In the genomic region with DNA sequence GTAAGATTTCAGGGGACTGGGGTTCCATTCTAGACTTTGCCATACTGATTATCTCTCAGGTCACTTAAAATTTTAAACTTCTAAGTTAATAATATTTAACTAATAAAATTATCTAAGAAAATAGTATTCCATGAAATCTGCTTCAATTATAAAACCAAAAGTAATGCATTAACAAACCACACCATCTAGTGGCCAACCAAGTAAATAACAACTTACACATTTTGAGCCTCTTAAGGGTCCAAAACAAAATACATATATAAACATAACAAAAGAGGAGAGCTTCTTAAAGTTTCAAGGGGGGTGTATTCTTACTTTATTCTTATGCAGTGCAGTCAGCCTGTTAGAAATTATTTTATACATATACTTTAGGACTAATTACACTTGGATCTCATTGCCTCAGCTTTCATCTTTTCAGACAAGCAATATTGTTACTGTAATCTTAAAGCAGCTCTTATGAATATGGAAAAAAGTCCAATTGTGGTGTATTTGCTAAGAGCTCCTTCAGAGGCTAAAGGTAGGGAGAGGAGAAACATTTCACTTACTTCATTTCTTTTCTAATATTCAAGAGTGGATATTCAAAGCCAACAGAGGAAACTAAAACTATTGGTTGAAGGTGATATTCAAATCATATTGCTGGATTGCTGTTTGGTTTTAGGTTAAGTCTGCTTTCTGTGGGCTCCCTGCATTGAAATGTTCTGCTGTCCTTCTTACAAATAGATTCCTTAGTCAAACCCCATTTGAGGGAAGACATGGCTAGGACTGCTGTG, we compare ENCODE assay signal across 8 cellular contexts.
A peak's percentile ranks its signal among the peaks of the same experiment; 100 is the strongest.
DNase-seq lines count a peak whose midpoint lies in the region; ATAC-seq and TF ChIP-seq lines count a peak whose summit lies in the region.

No MANE protein-coding gene starts in this region.

- H3K4me2 ChIP-seq in PC-9 (no peak overlapping the region), osteoblast (ENCODE audit: insufficient read depth, low read length) (no peak overlapping the region)

- POLR2A ChIA-PET in PC-9 (lab: Charles Lee; ENCODE audit: unreplicated experiment), result no interaction called here

- H3K4me3 ChIP-seq in PC-9 (no peak overlapping the region), osteoblast (ENCODE audit: insufficient read depth, low read length) (no peak overlapping the region)

- H3K9me3 ChIP-seq in PC-9 (ENCODE audit: insufficient read depth, low read depth), result no peaks in the 10 kb centered on the region
- H3K9me3 ChIP-seq in osteoblast (ENCODE audit: low read depth, low read length), result no peaks in the 10 kb centered on the region

- H3K4me1 Mint-ChIP-seq in endothelial cell (ENCODE audit: unreplicated experiment), result no peaks in the 10 kb centered on the region

- H2AFZ ChIP-seq in PC-9, result no peak overlapping the region
- no peak overlapping the region for H2AFZ ChIP-seq in osteoblast (ENCODE audit: low read length)

- no peaks in the 10 kb centered on the region for H3K9me2 ChIP-seq in PC-9 (ENCODE audit: insufficient read depth)

- H3K36me3 Mint-ChIP-seq in endothelial cell (ENCODE audit: low read depth, unreplicated experiment), result no peaks in the 10 kb centered on the region

- H3K27ac ChIP-seq in PC-9 (peak overlapping the region; percentile 69; the same call in 1 of the 2 replicates), osteoblast (ENCODE audit: low read depth, low read length) (no peak overlapping the region)

- CTCF ChIA-PET in PC-9 (lab: Charles Lee), result interaction anchor here (0.6 kb wide), 1 partner anchor 561 kb away, joined by 3 read pairs; no protein-coding TSS in a partner anchor

- DNase-seq in Caki2 (ENCODE audit: low read depth), result peak; percentile 28
- DNase-seq in PC-9, result no peak
- DNase-seq in endothelial cell (ENCODE audit: low spot score), result no peak
- DNase-seq in osteoblast (ENCODE audit: insufficient read length, low spot score, missing footprints), result no peak
- DNase-seq in HPDE6-E6E7 (ENCODE audit: extremely low spot score), result no peak
- no peak for DNase-seq in activated CD4-positive, CD25-positive, alpha-beta regulatory T cell (lab: John Stamatoyannopoulos, UW)

- H3K27ac Mint-ChIP-seq in endothelial cell (ENCODE audit: unreplicated experiment), result no peak overlapping the region

- no peak overlapping the region for H3K4me3 Mint-ChIP-seq in endothelial cell (ENCODE audit: unreplicated experiment)

- no peaks in the 10 kb centered on the region for H4K20me1 ChIP-seq in PC-9 (ENCODE audit: insufficient read depth)
- H4K20me1 ChIP-seq in osteoblast (ENCODE audit: insufficient read depth, low read length), result no peaks in the 10 kb centered on the region

- no peaks in the 10 kb centered on the region for H3K9me3 Mint-ChIP-seq in endothelial cell (ENCODE audit: unreplicated experiment)

- TF ChIP-seq CTCF in PC-9 (conservative IDR thresholded peaks at IDR 0.05) (peak; percentile 82), endothelial cell (IDR thresholded peaks at IDR 0.05; ENCODE audit: unreplicated experiment) (peak; percentile 90), osteoblast (IDR thresholded peaks at IDR 0.05; ENCODE audit: extremely low read depth, low read depth, low read length) (peak; percentile 67)

- BruUV-seq in PC-9 (replicated peaks; lab: Mats Ljungman, UMichigan), result no TSS peak

- H3F3A ChIP-seq in PC-9 (ENCODE audit: insufficient read depth, low read depth), result 0 out of 2 replicates have a peak, but pooled peaks cover 8% of the 10 kb centered on the region

- ATAC-seq in GM19025 (IDR thresholded peaks at IDR 0.05; ENCODE audit: low read depth, unreplicated experiment) (peak; percentile 22), HG03139 (IDR thresholded peaks at IDR 0.05; ENCODE audit: unreplicated experiment) (peak; percentile 17)

- no peaks in the 10 kb centered on the region for H3K27me3 ChIP-seq in PC-9 (ENCODE audit: insufficient read depth, low read depth)
- no peaks in the 10 kb centered on the region for H3K27me3 ChIP-seq in osteoblast (ENCODE audit: insufficient read depth, low read length)

- no peaks in the 10 kb centered on the region for H3K79me2 ChIP-seq in PC-9 (ENCODE audit: low read depth)
- no peaks in the 10 kb centered on the region for H3K79me2 ChIP-seq in osteoblast (ENCODE audit: insufficient read depth, low read length)

- intact Hi-C loops in PC-9 (cut with micrococcal nuclease; ENCODE audit: unreplicated experiment), result loop anchor here (1.0 to 5.0 kb wide), 2 partner anchors 563 to 662 kb away; no protein-coding TSS in a partner anchor

- H3K36me3 ChIP-seq in PC-9 (ENCODE audit: low read depth), result no peaks in the 10 kb centered on the region
- no peaks in the 10 kb centered on the region for H3K36me3 ChIP-seq in osteoblast (ENCODE audit: insufficient read depth, low read length)

- in situ Hi-C loops in Caki2 (cut with HindIII; ENCODE audit: low pct_unique_long_range_greater_than_20kb, low sequenced_read_pairs), result no loop called here

- no peaks in the 10 kb centered on the region for H3K27me3 Mint-ChIP-seq in endothelial cell (ENCODE audit: unreplicated experiment)

- H3K4me1 ChIP-seq in PC-9 (replicated peaks; ENCODE audit: insufficient read depth) (peaks cover 14% of the 10 kb centered on the region), osteoblast (ENCODE audit: insufficient read depth, low read length) (peaks cover 12% of the 10 kb centered on the region)
